In the genomic region with DNA sequence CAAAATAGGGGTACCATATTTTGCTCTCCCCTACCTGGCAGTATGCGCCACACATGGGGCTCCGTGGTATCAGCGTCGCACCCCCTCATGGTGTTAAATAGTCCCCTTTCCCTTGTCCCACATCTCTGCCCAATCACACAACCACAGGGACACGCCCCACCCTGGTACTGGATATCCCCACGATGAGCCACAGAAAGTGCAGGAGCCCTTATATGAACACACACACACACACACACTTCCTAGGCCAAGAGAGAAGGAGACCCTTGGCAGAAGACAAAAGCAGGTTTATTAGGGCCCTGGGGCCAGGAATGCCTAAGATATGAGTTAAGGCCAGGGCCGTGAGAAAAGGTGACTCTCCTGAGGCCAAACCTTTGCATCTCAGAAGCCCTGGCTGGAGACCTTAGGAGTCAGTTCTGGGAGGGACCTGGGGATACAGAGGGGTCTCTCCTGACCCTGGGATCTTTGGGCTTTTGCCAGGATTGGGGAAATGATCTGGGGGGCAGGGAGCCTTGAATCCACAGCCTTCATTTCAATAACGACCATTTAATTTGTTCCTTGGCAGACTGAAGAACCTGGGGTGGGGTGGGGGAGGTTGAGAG, we compare ENCODE assay signal across 8 cellular contexts. TPM values are rescaled to one million over a fixed set of nuclear protein-coding genes. Genes with fewer than 3 reads are reported as not detected.
A peak's percentile ranks its signal among the peaks of the same experiment; 100 is the strongest.
DNase-seq lines count a peak whose midpoint lies in the region; ATAC-seq, FAIRE-seq and TF ChIP-seq lines count a peak whose summit lies in the region.

No MANE protein-coding gene starts in this region.

- H3K36me3 Mint-ChIP-seq in activated CD4-positive, alpha-beta T cell treated with anti-CD3 and anti-CD28 coated beads, Interleukin-2, amount 10 ng/mL, durations not matched to agents 7 days and 5 days (ENCODE audit: low read depth): no peaks in the 10 kb centered on the region
- no peaks in the 10 kb centered on the region for H3K36me3 Mint-ChIP-seq in activated CD8-positive, alpha-beta T cell treated with anti-CD3 and anti-CD28 coated beads for 36 hours (ENCODE audit: low read depth)

- no peaks in the 10 kb centered on the region for H3K9me3 Mint-ChIP-seq in activated CD4-positive, alpha-beta T cell treated with anti-CD3 and anti-CD28 coated beads, Interleukin-2, amount 10 ng/mL, durations not matched to agents 7 days and 5 days
- H3K9me3 Mint-ChIP-seq in activated CD8-positive, alpha-beta T cell treated with anti-CD3 and anti-CD28 coated beads for 36 hours: no peaks in the 10 kb centered on the region

- H3K27ac ChIP-seq in keratinocyte (ENCODE audit: control insufficient read depth, insufficient read depth, low read length) (peak overlapping the region; percentile 85), temporal lobe (ENCODE audit: low read depth, low read length) (peak overlapping the region; percentile 9)

- H4K20me1 ChIP-seq in keratinocyte (ENCODE audit: control insufficient read depth, extremely low read depth, insufficient read depth, low read length): no peaks in the 10 kb centered on the region

- intact Hi-C loops in activated CD8-positive, alpha-beta T cell treated with anti-CD3 and anti-CD28 coated beads for 36 hours (cut with micrococcal nuclease): loop anchor here (1.0 to 2.0 kb wide), 2 partner anchors 48 to 105 kb away; no protein-coding TSS in a partner anchor

- no peak for FAIRE-seq in keratinocyte (lab: Jason Lieb, UNC)

- H3K4me1 ChIP-seq in keratinocyte (ENCODE audit: control insufficient read depth, extremely low read depth, insufficient read depth, low read length): peaks cover 48% of the 10 kb centered on the region

- peaks cover 20% of the 10 kb centered on the region for H3K27me3 Mint-ChIP-seq in activated CD4-positive, alpha-beta T cell treated with anti-CD3 and anti-CD28 coated beads, Interleukin-2, amount 10 ng/mL, durations not matched to agents 7 days and 5 days
- peaks cover 24% of the 10 kb centered on the region for H3K27me3 Mint-ChIP-seq in activated CD8-positive, alpha-beta T cell treated with anti-CD3 and anti-CD28 coated beads for 36 hours

- H3K4me3 ChIP-seq in keratinocyte (ENCODE audit: control insufficient read depth in 2 of 3, extremely low read depth in 1 of 3, insufficient read depth in 2 of 3, low read depth in 1 of 3, low read length in 3 of 3): peak overlapping the region; percentile 39 to 89 (median 52)

- CTCF ChIA-PET in activated CD4-positive, alpha-beta T cell treated with anti-CD3 and anti-CD28 coated beads, Interleukin-2, amount 10 ng/mL, durations not matched to agents 7 days and 5 days (lab: Charles Lee): interaction anchor here (0.6 to 4.2 kb wide), 26 partner anchors 10 to 600 kb away, joined by 3 to 55 read pairs (median 4); partner anchors contain the start of genes CBX1, COPZ2, HOXB5 and HOXB8
- CTCF ChIA-PET in activated CD8-positive, alpha-beta T cell treated with anti-CD3 and anti-CD28 coated beads for 36 hours (lab: Charles Lee): interaction anchor here (0.7 to 7.3 kb wide), 37 partner anchors 9 to 592 kb away, joined by 3 to 283 read pairs (median 5); partner anchors contain the start of genes CDK5RAP3, COPZ2, HOXB5 and HOXB8

- no peak for DNase-seq in activated CD4-positive, alpha-beta T cell treated with anti-CD3 and anti-CD28 coated beads, Interleukin-2, amount 10 ng/mL, durations not matched to agents 7 days and 5 days
- no peak for DNase-seq in activated CD4-positive, alpha-beta T cell treated with anti-CD3 and anti-CD28 coated beads for 48 hours
- DNase-seq in activated CD8-positive, alpha-beta T cell treated with anti-CD3 and anti-CD28 coated beads for 36 hours: peak; percentile 16
- DNase-seq in keratinocyte (ENCODE audit: low read depth, low spot score) (no peak), H4 (ENCODE audit: low spot score) (no peak)

- peak overlapping the region; percentile 80 for H3K4me3 Mint-ChIP-seq in activated CD4-positive, alpha-beta T cell treated with anti-CD3 and anti-CD28 coated beads, Interleukin-2, amount 10 ng/mL, durations not matched to agents 7 days and 5 days
- H3K4me3 Mint-ChIP-seq in activated CD8-positive, alpha-beta T cell treated with anti-CD3 and anti-CD28 coated beads for 36 hours: peak overlapping the region; percentile 79

- dilution Hi-C loops in keratinocyte (cut with MboI; ENCODE audit: extremely low pct_ligation_motif_present, low sequenced_read_pairs): no loop called here

- no peaks in the 10 kb centered on the region for H3K27me3 ChIP-seq in keratinocyte (ENCODE audit: control insufficient read depth, extremely low read depth, insufficient read depth, low read length)

- H3K79me2 ChIP-seq in keratinocyte (ENCODE audit: control insufficient read depth, insufficient read depth, low read length): no peaks in the 10 kb centered on the region

- peaks cover 3% of the 10 kb centered on the region for H3K9me1 ChIP-seq in keratinocyte (ENCODE audit: control insufficient read depth, extremely low read depth, insufficient read depth, low read length)

- ATAC-seq in activated CD8-positive, alpha-beta T cell treated with anti-CD3 and anti-CD28 coated beads for 36 hours: no peak
- ATAC-seq in GM18517 (IDR thresholded peaks at IDR 0.05; ENCODE audit: unreplicated experiment) (no peak), GM18511 (IDR thresholded peaks at IDR 0.05; ENCODE audit: unreplicated experiment) (no peak)

- peaks cover 38% of the 10 kb centered on the region for H3K4me1 Mint-ChIP-seq in activated CD4-positive, alpha-beta T cell treated with anti-CD3 and anti-CD28 coated beads, Interleukin-2, amount 10 ng/mL, durations not matched to agents 7 days and 5 days
- H3K4me1 Mint-ChIP-seq in activated CD8-positive, alpha-beta T cell treated with anti-CD3 and anti-CD28 coated beads for 36 hours (ENCODE audit: low read depth): peaks cover 28% of the 10 kb centered on the region

- POLR2A ChIA-PET in activated CD4-positive, alpha-beta T cell treated with anti-CD3 and anti-CD28 coated beads, Interleukin-2, amount 10 ng/mL, durations not matched to agents 7 days and 5 days (lab: Charles Lee): interaction anchor here (0.6 kb wide), 1 partner anchor 9 kb away, joined by 3 read pairs; no protein-coding TSS in a partner anchor
- POLR2A ChIA-PET in activated CD8-positive, alpha-beta T cell treated with anti-CD3 and anti-CD28 coated beads for 36 hours (lab: Charles Lee): interaction anchor here (0.9 to 2.1 kb wide), 6 partner anchors 20 to 58 kb away, joined by 3 to 10 read pairs (median 5); no protein-coding TSS in a partner anchor

- peak overlapping the region; percentile 21 for H2AFZ ChIP-seq in keratinocyte (ENCODE audit: control insufficient read depth, low read length)

- H3K4me2 ChIP-seq in keratinocyte (ENCODE audit: control insufficient read depth, extremely low read depth, insufficient read depth, low read depth, low read length): peak overlapping the region; percentile 97

- no peak overlapping the region for H3K27ac Mint-ChIP-seq in activated CD4-positive, alpha-beta T cell treated with anti-CD3 and anti-CD28 coated beads, Interleukin-2, amount 10 ng/mL, durations not matched to agents 7 days and 5 days
- H3K27ac Mint-ChIP-seq in activated CD8-positive, alpha-beta T cell treated with anti-CD3 and anti-CD28 coated beads for 36 hours: no peak overlapping the region

- no peaks in the 10 kb centered on the region for H3K9me3 ChIP-seq in keratinocyte (ENCODE audit: control insufficient read depth, low read depth, low read length)

- H3K9ac ChIP-seq in keratinocyte (ENCODE audit: control insufficient read depth, extremely low read depth, insufficient read depth, low read length): peak overlapping the region; percentile 59

- no peak for TF ChIP-seq CTCF in activated CD8-positive, alpha-beta T cell treated with anti-CD3 and anti-CD28 coated beads for 36 hours (IDR thresholded peaks at IDR 0.05)
- TF ChIP-seq CTCF in keratinocyte (optimal IDR thresholded peaks at IDR 0.05 in 1 of 3, IDR thresholded peaks at IDR 0.05 in 1 of 3, conservative IDR thresholded peaks at IDR 0.05 in 1 of 3; ENCODE audit: extremely low read depth in 1 of 3, insufficient read depth in 2 of 3, low read length in 3 of 3): no peak

- no peaks in the 10 kb centered on the region for H3K36me3 ChIP-seq in keratinocyte (ENCODE audit: control insufficient read depth in 2 of 2, extremely low read depth in 1 of 2, insufficient read depth in 2 of 2, low read length in 2 of 2)

RNA-seq across cellular contexts. Expression of gene COPZ2, which starts 11.6 kb away (rescaled TPM):
- 1 to 10 TPM; 3.4 to 4.0 TPM for total RNA-seq in activated CD4-positive, alpha-beta T cell treated with anti-CD3 and anti-CD28 coated beads, Interleukin-2, amount 10 ng/mL, durations not matched to agents 7 days and 5 days
- 1 to 10 TPM; 4.3 to 4.6 TPM for total RNA-seq in activated CD8-positive, alpha-beta T cell treated with anti-CD3 and anti-CD28 coated beads for 36 hours
- polyA plus RNA-seq in keratinocyte: 11.1 to 18.0 TPM (median 12.5 TPM) in 3 replicates
- polyA plus RNA-seq in keratinocyte (2011; ENCODE audit: low read depth): 13.4 TPM
- 19.8 and 23.7 TPM in 2 replicates for polyA plus RNA-seq in keratinocyte (2011; cell fraction: cytosol; rRNA removed)
- 14.8 and 16.3 TPM in 2 replicates for polyA plus RNA-seq in keratinocyte (2011; cell fraction: nucleus; rRNA removed)
- 16.5 and 17.2 TPM in 2 replicates for polyA plus RNA-seq in keratinocyte (2012; ENCODE audit: low replicate concordance)
- polyA minus RNA-seq in keratinocyte: 7.2 to 11.6 TPM (median 9.0 TPM) in 3 replicates
- 13.8 TPM for polyA minus RNA-seq in keratinocyte (2011; cell fraction: cytosol; rRNA and poly(A)+ RNA removed)
- 3.0 and 7.2 TPM in 2 replicates for polyA minus RNA-seq in keratinocyte (2011; cell fraction: nucleus; rRNA and poly(A)+ RNA removed)
- total RNA-seq in temporal lobe: 2.0 TPM
- 16.9 and 17.4 TPM in 2 replicates for total RNA-seq in H4 (2014; rRNA removed; shearing (Covaris generic))

RNA-seq across cellular contexts. Expression of gene NFE2L1, which starts 22.2 kb away (rescaled TPM):
- 10 to 100 TPM; 53.2 to 65.9 TPM for total RNA-seq in activated CD4-positive, alpha-beta T cell treated with anti-CD3 and anti-CD28 coated beads, Interleukin-2, amount 10 ng/mL, durations not matched to agents 7 days and 5 days
- 10 to 100 TPM; 88.3 to 90.3 TPM for total RNA-seq in activated CD8-positive, alpha-beta T cell treated with anti-CD3 and anti-CD28 coated beads for 36 hours
- 169 to 284 TPM (median 208 TPM) in 3 replicates for polyA plus RNA-seq in keratinocyte
- 179 TPM for polyA plus RNA-seq in keratinocyte (2011; ENCODE audit: low read depth)
- 112 TPM in 2 replicates for polyA plus RNA-seq in keratinocyte (2011; cell fraction: cytosol; rRNA removed)
- 514 and 591 TPM in 2 replicates for polyA plus RNA-seq in keratinocyte (2011; cell fraction: nucleus; rRNA removed)
- 152 and 178 TPM in 2 replicates for polyA plus RNA-seq in keratinocyte (2012; ENCODE audit: low replicate concordance)
- polyA minus RNA-seq in keratinocyte: 167 to 352 TPM (median 217 TPM) in 3 replicates
- polyA minus RNA-seq in keratinocyte (2011; cell fraction: cytosol; rRNA and poly(A)+ RNA removed): 115 TPM
- 374 and 414 TPM in 2 replicates for polyA minus RNA-seq in keratinocyte (2011; cell fraction: nucleus; rRNA and poly(A)+ RNA removed)
- 33.2 TPM for total RNA-seq in temporal lobe
- 36.7 and 50.5 TPM in 2 replicates for total RNA-seq in H4 (2014; rRNA removed; shearing (Covaris generic))

RNA-seq across cellular contexts. Expression of gene CDK5RAP3, which starts 55.1 kb away (rescaled TPM):
- 100 to 1,000 TPM; 212 to 213 TPM for total RNA-seq in activated CD4-positive, alpha-beta T cell treated with anti-CD3 and anti-CD28 coated beads, Interleukin-2, amount 10 ng/mL, durations not matched to agents 7 days and 5 days
- 100 to 1,000 TPM; 161 to 171 TPM for total RNA-seq in activated CD8-positive, alpha-beta T cell treated with anti-CD3 and anti-CD28 coated beads for 36 hours
- polyA plus RNA-seq in keratinocyte: 62.7 to 79.4 TPM (median 63.9 TPM) in 3 replicates
- 69.5 TPM for polyA plus RNA-seq in keratinocyte (2011; ENCODE audit: low read depth)
- 24.8 and 26.8 TPM in 2 replicates for polyA plus RNA-seq in keratinocyte (2011; cell fraction: cytosol; rRNA removed)
- 316 and 363 TPM in 2 replicates for polyA plus RNA-seq in keratinocyte (2011; cell fraction: nucleus; rRNA removed)
- 58.2 and 79.6 TPM in 2 replicates for polyA plus RNA-seq in keratinocyte (2012; ENCODE audit: low replicate concordance)
- polyA minus RNA-seq in keratinocyte: 39.3 to 66.2 TPM (median 50.9 TPM) in 3 replicates
- 18.8 TPM for polyA minus RNA-seq in keratinocyte (2011; cell fraction: cytosol; rRNA and poly(A)+ RNA removed)
- polyA minus RNA-seq in keratinocyte (2011; cell fraction: nucleus; rRNA and poly(A)+ RNA removed): 39.1 and 52.5 TPM in 2 replicates
- 67.6 TPM for total RNA-seq in temporal lobe
- 53.4 and 57.6 TPM in 2 replicates for total RNA-seq in H4 (2014; rRNA removed; shearing (Covaris generic))
